19 cellular contexts compared by ENCODE assay signal in the genomic region with DNA sequence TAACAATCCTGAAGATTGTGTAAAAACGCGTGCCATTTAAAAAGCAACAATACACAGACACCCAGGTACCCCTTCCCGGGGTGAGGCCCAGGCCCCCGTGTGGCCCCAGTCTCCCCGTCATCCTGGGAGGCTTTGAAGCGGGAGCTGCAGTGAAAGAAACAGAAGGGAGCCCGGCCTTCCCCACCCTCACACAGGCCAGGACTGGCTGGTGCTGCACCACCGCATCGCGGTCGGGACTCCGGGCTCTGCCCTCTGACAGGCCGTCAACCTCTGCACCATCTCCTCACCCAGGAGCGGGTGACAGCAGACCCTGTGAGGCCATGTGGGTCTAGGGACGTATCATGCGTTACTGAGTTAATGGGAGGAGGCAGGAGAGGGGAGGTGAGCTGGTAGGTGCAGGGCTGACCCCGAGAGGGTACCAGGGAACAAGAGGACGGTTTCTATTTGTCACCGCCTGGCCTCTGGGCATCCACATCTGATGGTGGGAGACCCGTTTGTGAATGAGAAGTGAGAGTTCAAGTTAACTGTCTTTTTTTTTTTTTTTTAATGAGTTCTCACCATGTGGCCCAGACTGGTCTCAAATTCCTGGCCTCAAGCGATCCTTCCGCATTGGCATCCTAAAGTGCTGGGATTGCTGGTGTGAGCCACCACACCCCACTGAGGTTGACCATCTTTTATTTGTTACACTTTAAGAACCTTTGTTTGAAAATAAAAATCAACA. TPM values are rescaled to one million over a fixed set of nuclear protein-coding genes. Genes with fewer than 3 reads are reported as not detected.
DNase-seq lines count a peak whose midpoint lies in the region; ATAC-seq, FAIRE-seq and TF ChIP-seq lines count a peak whose summit lies in the region.
"Had no signal": no experiment of that assay in that cellular context is flagged by ENCODE, and none has a peak within 500 bp of the region (broad histone marks: within the 10 kb centered on the region; RNA-seq: fewer than 3 reads in every experiment).

No MANE protein-coding gene starts in this region.

- no peak overlapping the region for H3K4ac ChIP-seq in H1 (replicated peaks; ENCODE audit: insufficient read length, low read depth, low read length)
- H3K4ac ChIP-seq in mesendoderm (ENCODE audit: low read depth, low read length): no peak overlapping the region

- H3K79me2 ChIP-seq in DND-41 (ENCODE audit: insufficient read depth, low read length) (no peaks in the 10 kb centered on the region), H1 (ENCODE audit: control insufficient read depth in 1 of 2, insufficient read depth in 2 of 2, low read length in 2 of 2) (no peaks in the 10 kb centered on the region), mesendoderm (ENCODE audit: control insufficient read depth, insufficient read depth, low read length) (no peaks in the 10 kb centered on the region)

- no peak overlapping the region for H2AK5ac ChIP-seq in H1 (ENCODE audit: low read depth, low read length)
- H2AK5ac ChIP-seq in mesendoderm (ENCODE audit: low read length): no peak overlapping the region

- no peak for TF ChIP-seq POLR2A in H1 (IDR thresholded peaks at IDR 0.05; ENCODE audit: control extremely low read depth in 1 of 2, low read depth in 2 of 2, low read length in 2 of 2)

- H3K4me1 ChIP-seq in DND-41 (ENCODE audit: insufficient read depth, low read length) (no peaks in the 10 kb centered on the region), HUES6 (ENCODE audit: control insufficient read depth, insufficient read depth, low read length) (peaks cover 5% of the 10 kb centered on the region), H1 (replicated peaks in 1 of 4; ENCODE audit: control insufficient read depth in 3 of 4, insufficient read depth in 4 of 4, low read length in 3 of 4) (peaks cover 0 to 2% (median under 1%) of the 10 kb centered on the region in 4 experiments; a peak in 2 of 7 replicates), mesendoderm (ENCODE audit: control insufficient read depth, low read depth, low read length) (no peaks in the 10 kb centered on the region), lower lobe of right lung (no peaks in the 10 kb centered on the region), foreskin keratinocyte (no peaks in the 10 kb centered on the region)
- H3K4me1 ChIP-seq: BLaER1 treated with 17β-estradiol and CSF1 and Interleukin-3, amounts not matched to agents 10 nM and 100 nM had no signal

- H4K8ac ChIP-seq in H1 (ENCODE audit: extremely low read depth, insufficient read depth, low read length) (peak overlapping the region; percentile 68), mesendoderm (ENCODE audit: low read depth, low read length) (no peak overlapping the region)

- TF ChIP-seq EP300 in H1 (IDR thresholded peaks at IDR 0.05; ENCODE audit: borderline replicate concordance in 1 of 2, low read depth in 2 of 2, low read length in 2 of 2): no peak

- TF ChIP-seq RAD21 in H1 (IDR thresholded peaks at IDR 0.05 in 1 of 2, conservative IDR thresholded peaks at IDR 0.05 in 1 of 2; ENCODE audit: low read depth in 2 of 2, low read length in 2 of 2): no peak

- H3K27me3 ChIP-seq in DND-41 (ENCODE audit: insufficient read depth, low read length, poor library complexity) (no peaks in the 10 kb centered on the region), HUES6 (ENCODE audit: control insufficient read depth, insufficient read depth, low read length) (no peaks in the 10 kb centered on the region), H1 (replicated peaks in 1 of 4; ENCODE audit: control insufficient read depth in 3 of 4, extremely low read depth in 1 of 4, insufficient read depth in 3 of 4, low read length in 3 of 4) (no peaks in the 10 kb centered on the region), mesendoderm (ENCODE audit: insufficient read depth, low read length, poor library complexity) (no peaks in the 10 kb centered on the region), lower lobe of right lung (ENCODE audit: low read depth) (no peaks in the 10 kb centered on the region), foreskin keratinocyte (no peaks in the 10 kb centered on the region)
- H3K27me3 ChIP-seq: BLaER1 treated with 17β-estradiol and CSF1 and Interleukin-3, amounts not matched to agents 10 nM and 100 nM had no signal

- no peak overlapping the region for H3K27ac Mint-ChIP-seq in stimulated activated naive B cell treated with anti-CD40 and anti-IgM and Interleukin-4, amounts not matched to agents 10 μg/mL and 1 μg/mL and 100 μg/mL, for 72 hours
- H3K27ac Mint-ChIP-seq: CD4-positive, CD25-positive, alpha-beta regulatory T cell had no signal

- no peaks in the 10 kb centered on the region for H3K23me2 ChIP-seq in H1 (ENCODE audit: low read depth, low read length)

- H3K4me2 ChIP-seq in DND-41 (ENCODE audit: insufficient read depth, low read length) (no peak overlapping the region), H1 (ENCODE audit: insufficient read depth in 1 of 2, low read depth in 2 of 2, low read length in 2 of 2) (no peak overlapping the region), mesendoderm (ENCODE audit: low read length) (no peak overlapping the region)
- H3K4me2 ChIP-seq: BLaER1 treated with 17β-estradiol and CSF1 and Interleukin-3, amounts not matched to agents 10 nM and 100 nM had no signal

- H3K9ac ChIP-seq in DND-41 (ENCODE audit: low read depth, low read length) (no peak overlapping the region), HUES6 (ENCODE audit: low read length) (no peak overlapping the region), H1 (replicated peaks in 1 of 4; ENCODE audit: extremely low read depth in 1 of 4, low read depth in 3 of 4, low read length in 3 of 4) (no peak overlapping the region), mesendoderm (ENCODE audit: low read length) (no peak overlapping the region)
- H3K9ac ChIP-seq: BLaER1 treated with 17β-estradiol and CSF1 and Interleukin-3, amounts not matched to agents 10 nM and 100 nM had no signal

- H3K56ac ChIP-seq in H1 (replicated peaks; ENCODE audit: insufficient read length, low read depth, low read length): no peak overlapping the region
- no peak overlapping the region for H3K56ac ChIP-seq in mesendoderm (ENCODE audit: low read length)

- H3K18ac ChIP-seq in H1 (ENCODE audit: extremely low read depth, low read length): no peak overlapping the region
- H3K18ac ChIP-seq in mesendoderm (ENCODE audit: low read length): no peak overlapping the region

- H3K36me3 ChIP-seq in DND-41 (ENCODE audit: insufficient read depth, low read length) (peaks cover 87% of the 10 kb centered on the region), HUES6 (ENCODE audit: control insufficient read depth, insufficient read depth, low read length) (peaks cover 84% of the 10 kb centered on the region), H1 (ENCODE audit: control insufficient read depth in 2 of 4, insufficient read depth in 4 of 4, low read length in 3 of 4) (peaks cover 10 to 63% (median 40%) of the 10 kb centered on the region in 4 experiments; a peak in 7 of 8 replicates), mesendoderm (ENCODE audit: control insufficient read depth, insufficient read depth, low read length) (peaks cover 13% of the 10 kb centered on the region), lower lobe of right lung (peaks cover 95% of the 10 kb centered on the region)

- H2BK15ac ChIP-seq in H1 (ENCODE audit: low read length): no peak overlapping the region
- H2BK15ac ChIP-seq in mesendoderm (replicated peaks; ENCODE audit: low read depth): no peak overlapping the region

- no peaks in the 10 kb centered on the region for H3K9me3 Mint-ChIP-seq in stimulated activated naive B cell treated with anti-CD40 and anti-IgM and Interleukin-4, amounts not matched to agents 10 μg/mL and 1 μg/mL and 100 μg/mL, for 72 hours
- H3K9me3 Mint-ChIP-seq: CD4-positive, CD25-positive, alpha-beta regulatory T cell had no signal

- no peak for FAIRE-seq in H1 (lab: Jason Lieb, UNC)
- FAIRE-seq: H54 had no signal

- H2BK20ac ChIP-seq in H1 (ENCODE audit: low read length): no peak overlapping the region

- no peak overlapping the region for H4K91ac ChIP-seq in H1 (replicated peaks; ENCODE audit: insufficient read length, low read length)

- H2BK120ac ChIP-seq in H1 (replicated peaks; ENCODE audit: low read depth, low read length): no peak overlapping the region
- no peak overlapping the region for H2BK120ac ChIP-seq in mesendoderm (ENCODE audit: low read depth, low read length)

- no peaks in the 10 kb centered on the region for H3K27me3 Mint-ChIP-seq in stimulated activated naive B cell treated with anti-CD40 and anti-IgM and Interleukin-4, amounts not matched to agents 10 μg/mL and 1 μg/mL and 100 μg/mL, for 72 hours
- H3K27me3 Mint-ChIP-seq: CD4-positive, CD25-positive, alpha-beta regulatory T cell had no signal

- POLR2A ChIA-PET in H1 (lab: Charles Lee; ENCODE audit: partially characterized antibody): interaction anchor here (1.4 to 1.9 kb wide), 2 partner anchors 23 to 53 kb away, joined by 5 to 6 read pairs; no protein-coding TSS in a partner anchor

- H2BK5ac ChIP-seq in H1 (ENCODE audit: low read depth, low read length) (no peak overlapping the region), mesendoderm (ENCODE audit: low read length) (no peak overlapping the region)

- peak; percentile 29; the same call in 1 of the 3 replicates for ATAC-seq in DND-41 (ENCODE audit: insufficient read depth, low read depth)
- no peak for ATAC-seq in stimulated activated naive B cell treated with anti-CD40 and anti-IgM and Interleukin-4, amounts not matched to agents 10 μg/mL and 1 μg/mL and 100 μg/mL, for 72 hours (replicated peaks)
- no peak for ATAC-seq in lower lobe of right lung
- ATAC-seq in foreskin keratinocyte: no peak
- ATAC-seq: GM12878, HCT116 had no signal

- H3K79me1 ChIP-seq in H1 (ENCODE audit: low read depth, low read length) (no peaks in the 10 kb centered on the region; the same call in none of the 2 replicates), mesendoderm (ENCODE audit: low read length) (peaks cover 2% of the 10 kb centered on the region)

- H4K5ac ChIP-seq in H1 (ENCODE audit: insufficient read length, low read depth, low read length): no peak overlapping the region
- H4K5ac ChIP-seq in mesendoderm (ENCODE audit: low read length): no peak overlapping the region

- 0 out of 2 replicates have a peak, but pooled peaks cover 4% of the 10 kb centered on the region for H4K20me1 ChIP-seq in DND-41 (ENCODE audit: insufficient read depth, low read length)
- peaks cover 0 to 9% of the 10 kb centered on the region in 2 experiments for H4K20me1 ChIP-seq in H1 (replicated peaks in 1 of 2; ENCODE audit: control insufficient read depth in 1 of 2, insufficient read depth in 2 of 2, low read length in 2 of 2)
- H4K20me1 ChIP-seq: BLaER1 treated with 17β-estradiol and CSF1 and Interleukin-3, amounts not matched to agents 10 nM and 100 nM had no signal

- H3K14ac ChIP-seq in H1 (ENCODE audit: insufficient read length): no peak overlapping the region

- no peak overlapping the region for H3K27ac ChIP-seq in DND-41 (ENCODE audit: low read length)
- H3K27ac ChIP-seq in HUES6 (ENCODE audit: low read depth, low read length): no peak overlapping the region
- H3K27ac ChIP-seq in H1 (ENCODE audit: low read depth, low read length): no peak overlapping the region
- no peak overlapping the region for H3K27ac ChIP-seq in mesendoderm (ENCODE audit: low read depth, low read length)
- H3K27ac ChIP-seq in lower lobe of right lung: no peak overlapping the region
- no peak overlapping the region for H3K27ac ChIP-seq in foreskin keratinocyte
- H3K27ac ChIP-seq: BLaER1 treated with 17β-estradiol and CSF1 and Interleukin-3, amounts not matched to agents 10 nM and 100 nM; HL-60 had no signal

- 90% methylated on average over 22 of the region's 22 CpGs; no CpG with 5 or more reads in 1 of the 2 experiments for WGBS in H1 (ENCODE audit: extremely low coverage in 1 of 2, insufficient coverage in 1 of 2, insufficient read length in 1 of 2, insufficient replicate concordance in 2 of 2, low coverage in 1 of 2, low lambda C conversion rate in 2 of 2, missing lambda C conversion rate in 1 of 2), 2 experiments
- no CpG with 5 or more reads among the region's 22 CpGs for WGBS in mesendoderm (ENCODE audit: extremely low coverage, insufficient coverage, low lambda C conversion rate)

- no peaks in the 10 kb centered on the region for H3K4me1 Mint-ChIP-seq in stimulated activated naive B cell treated with anti-CD40 and anti-IgM and Interleukin-4, amounts not matched to agents 10 μg/mL and 1 μg/mL and 100 μg/mL, for 72 hours

- DNase-seq in DND-41 (no peak), H1 (ENCODE audit: low read depth in 1 of 2, low spot score in 2 of 2) (peak in 1 of 2 experiments; percentile 7), mesendoderm (peak; percentile 30), hepatic stellate cell (ENCODE audit: low spot score) (no peak), lower lobe of right lung (no peak), foreskin keratinocyte (no peak)
- DNase-seq in stimulated activated naive B cell treated with anti-CD40 and anti-IgM and Interleukin-4, amounts not matched to agents 10 μg/mL and 1 μg/mL and 100 μg/mL, for 72 hours: no peak
- DNase-seq: ACHN; CD4-positive, CD25-positive, alpha-beta regulatory T cell; DMS53; IMR-90 had no signal

- H3K4me3 ChIP-seq in DND-41 (ENCODE audit: low read depth in 1 of 2, low read length in 2 of 2) (no peak overlapping the region), HUES6 (ENCODE audit: low read depth, low read length) (peak overlapping the region; percentile 11; the same call in 1 of the 2 replicates), H1 (ENCODE audit: extremely low read depth in 1 of 4, insufficient read depth in 2 of 4, low read depth in 3 of 4, low read length in 4 of 4) (no peak overlapping the region), mesendoderm (ENCODE audit: low read length) (no peak overlapping the region), lower lobe of right lung (no peak overlapping the region)
- H3K4me3 ChIP-seq: BLaER1 treated with 17β-estradiol and CSF1 and Interleukin-3, amounts not matched to agents 10 nM and 100 nM; GM12878 had no signal

- H2BK12ac ChIP-seq in H1 (ENCODE audit: low read depth, low read length): no peak overlapping the region

- CTCF ChIA-PET in H1 (lab: Charles Lee; ENCODE audit: partially characterized antibody): no interaction called here

- H3K23ac ChIP-seq in H1 (ENCODE audit: insufficient read length) (no peak overlapping the region), mesendoderm (ENCODE audit: low read length) (no peak overlapping the region)

- H3K36me3 Mint-ChIP-seq in stimulated activated naive B cell treated with anti-CD40 and anti-IgM and Interleukin-4, amounts not matched to agents 10 μg/mL and 1 μg/mL and 100 μg/mL, for 72 hours: peaks cover 79 to 94% of the 10 kb centered on the region in 2 donors

- no peak overlapping the region for H2AFZ ChIP-seq in DND-41 (ENCODE audit: low read depth, low read length)
- no peak overlapping the region for H2AFZ ChIP-seq in H1 (ENCODE audit: low read length)

- TF ChIP-seq CTCF in DND-41 (IDR thresholded peaks at IDR 0.05; ENCODE audit: borderline replicate concordance, extremely low read depth, low read length, poor library complexity, severe bottlenecking) (no peak), H1 (IDR thresholded peaks at IDR 0.05; ENCODE audit: control extremely low read depth in 1 of 3, insufficient read depth in 1 of 3, low read depth in 1 of 3, low read length in 3 of 3) (no peak), lower lobe of right lung (IDR thresholded peaks at IDR 0.05) (no peak), foreskin keratinocyte (conservative IDR thresholded peaks at IDR 0.05) (no peak)

- intact Hi-C loops in lower lobe of right lung (cut with DNase I): no loop called here

- H3K4me3 Mint-ChIP-seq in stimulated activated naive B cell treated with anti-CD40 and anti-IgM and Interleukin-4, amounts not matched to agents 10 μg/mL and 1 μg/mL and 100 μg/mL, for 72 hours: no peak overlapping the region
- H3K4me3 Mint-ChIP-seq: CD4-positive, CD25-positive, alpha-beta regulatory T cell had no signal

- H3K9me3 ChIP-seq in DND-41 (ENCODE audit: insufficient read depth, low read length, severe bottlenecking) (no peaks in the 10 kb centered on the region), HUES6 (ENCODE audit: control insufficient read depth, insufficient read depth, low read depth, low read length) (no peaks in the 10 kb centered on the region), H1 (ENCODE audit: insufficient read depth in 2 of 2, low read depth in 1 of 2, low read length in 1 of 2) (no peaks in the 10 kb centered on the region), lower lobe of right lung (no peaks in the 10 kb centered on the region)
- H3K9me3 ChIP-seq: BLaER1 treated with 17β-estradiol and CSF1 and Interleukin-3, amounts not matched to agents 10 nM and 100 nM had no signal

RNA-seq across cellular contexts. Expression of gene PIGG, which starts 27.3 kb away (rescaled TPM):
- total RNA-seq in H1 (2021; fragmentation: NEBNext Ultra II Directional; extraction: Animal tissue kit (Norgen Biotek cat#: 25700)): 34.8 and 42.2 TPM in 2 replicates
- polyA plus RNA-seq in H1 (2011; rRNA removed) (43.3 and 52.9 TPM in 2 replicates), foreskin keratinocyte (29.6 and 32.8 TPM in 2 replicates)
- 39.8 TPM for polyA plus RNA-seq in H1 (2011; cell fraction: cytosol; rRNA removed)
- 197 TPM for polyA plus RNA-seq in H1 (2011; cell fraction: nucleus; rRNA removed)
- 35.5 to 46.7 TPM (median 39.9 TPM) in 4 replicates for polyA plus RNA-seq in H1 (2012, experiment 1 of 2)
- polyA plus RNA-seq in H1 (2012, experiment 2 of 2): 8.4 TPM
- polyA plus RNA-seq in H1 (2013, experiment 1 of 2): 31.4 TPM
- polyA plus RNA-seq in H1 (2013, experiment 2 of 2): 26.6 TPM
- 50.7 and 55.8 TPM in 2 replicates for polyA minus RNA-seq in H1 (2011; rRNA and poly(A)+ RNA removed)
- polyA minus RNA-seq in H1 (2011; cell fraction: cytosol; rRNA and poly(A)+ RNA removed): 29.0 TPM
- polyA minus RNA-seq in H1 (2011; cell fraction: nucleus; rRNA and poly(A)+ RNA removed): 87.1 TPM
- 22.2 TPM for polyA plus RNA-seq in mesendoderm (2013, experiment 1 of 2)
- 20.2 TPM for polyA plus RNA-seq in mesendoderm (2013, experiment 2 of 2)
- total RNA-seq in lower lobe of right lung (53.4 TPM), foreskin keratinocyte (33.6 and 38.9 TPM in 2 replicates)

RNA-seq across cellular contexts. Expression of gene ZNF721, which starts 27.4 kb away (rescaled TPM):
- total RNA-seq in H1 (2021; fragmentation: NEBNext Ultra II Directional; extraction: Animal tissue kit (Norgen Biotek cat#: 25700)): 110 and 117 TPM in 2 replicates
- 7.1 and 12.6 TPM in 2 replicates for polyA plus RNA-seq in H1 (2011; rRNA removed)
- 12.4 TPM for polyA plus RNA-seq in H1 (2011; cell fraction: cytosol; rRNA removed)
- polyA plus RNA-seq in H1 (2011; cell fraction: nucleus; rRNA removed): 23.3 TPM
- 28.1 to 47.0 TPM (median 35.0 TPM) in 4 replicates for polyA plus RNA-seq in H1 (2012, experiment 1 of 2)
- 2.6 TPM for polyA plus RNA-seq in H1 (2012, experiment 2 of 2)
- polyA plus RNA-seq in H1 (2013, experiment 1 of 2): 53.5 TPM
- 47.5 TPM for polyA plus RNA-seq in H1 (2013, experiment 2 of 2)
- polyA minus RNA-seq in H1 (2011; rRNA and poly(A)+ RNA removed): 77.0 and 86.2 TPM in 2 replicates
- 42.8 TPM for polyA minus RNA-seq in H1 (2011; cell fraction: cytosol; rRNA and poly(A)+ RNA removed)
- 287 TPM for polyA minus RNA-seq in H1 (2011; cell fraction: nucleus; rRNA and poly(A)+ RNA removed)
- 36.1 TPM for polyA plus RNA-seq in mesendoderm (2013, experiment 1 of 2)
- polyA plus RNA-seq in mesendoderm (2013, experiment 2 of 2): 37.7 TPM
- total RNA-seq in lower lobe of right lung: 29.4 TPM
- 15.7 and 20.6 TPM in 2 replicates for total RNA-seq in foreskin keratinocyte
- polyA plus RNA-seq in foreskin keratinocyte: 7.2 and 10.4 TPM in 2 replicates

RNA-seq across cellular contexts. Expression of gene TMEM271, which starts 49.7 kb away (rescaled TPM):
- 0.35 TPM in 1 of 2 replicates, not detected in the other for total RNA-seq in H1 (2021; fragmentation: NEBNext Ultra II Directional; extraction: Animal tissue kit (Norgen Biotek cat#: 25700))
- polyA plus RNA-seq in H1 (2011; rRNA removed): 0.08 and 0.14 TPM in 2 replicates
- 0.06 TPM for polyA plus RNA-seq in H1 (2011; cell fraction: cytosol; rRNA removed)
- 0.14 TPM for polyA plus RNA-seq in H1 (2011; cell fraction: nucleus; rRNA removed)
- 0.16 TPM in 1 of 4 replicates, not detected in the others for polyA plus RNA-seq in H1 (2012, experiment 1 of 2)
- polyA plus RNA-seq in H1 (2012, experiment 2 of 2): 0.07 TPM
- polyA plus RNA-seq in H1 (2013, experiment 1 of 2): 0.08 TPM
- 0.13 TPM for polyA plus RNA-seq in H1 (2013, experiment 2 of 2)
- polyA minus RNA-seq in H1 (2011; rRNA and poly(A)+ RNA removed): not detected in 2 replicates
- polyA minus RNA-seq in H1 (2011; cell fraction: cytosol; rRNA and poly(A)+ RNA removed): not detected
- polyA minus RNA-seq in H1 (2011; cell fraction: nucleus; rRNA and poly(A)+ RNA removed): not detected
- polyA plus RNA-seq in mesendoderm (2013, experiment 1 of 2): 0.03 TPM
- polyA plus RNA-seq in mesendoderm (2013, experiment 2 of 2): 0.07 TPM
- total RNA-seq in lower lobe of right lung: not detected
- total RNA-seq in foreskin keratinocyte: not detected in 2 replicates
- not detected in 2 replicates for polyA plus RNA-seq in foreskin keratinocyte
- total RNA-seq: A172; CD4-positive, CD25-positive, alpha-beta regulatory T cell; Daoy; GM12878; IMR-90 had no signal
- polyA plus RNA-seq: CD4-positive, CD25-positive, alpha-beta regulatory T cell; GM12878; IMR-90 had no signal
